In the genomic region with DNA sequence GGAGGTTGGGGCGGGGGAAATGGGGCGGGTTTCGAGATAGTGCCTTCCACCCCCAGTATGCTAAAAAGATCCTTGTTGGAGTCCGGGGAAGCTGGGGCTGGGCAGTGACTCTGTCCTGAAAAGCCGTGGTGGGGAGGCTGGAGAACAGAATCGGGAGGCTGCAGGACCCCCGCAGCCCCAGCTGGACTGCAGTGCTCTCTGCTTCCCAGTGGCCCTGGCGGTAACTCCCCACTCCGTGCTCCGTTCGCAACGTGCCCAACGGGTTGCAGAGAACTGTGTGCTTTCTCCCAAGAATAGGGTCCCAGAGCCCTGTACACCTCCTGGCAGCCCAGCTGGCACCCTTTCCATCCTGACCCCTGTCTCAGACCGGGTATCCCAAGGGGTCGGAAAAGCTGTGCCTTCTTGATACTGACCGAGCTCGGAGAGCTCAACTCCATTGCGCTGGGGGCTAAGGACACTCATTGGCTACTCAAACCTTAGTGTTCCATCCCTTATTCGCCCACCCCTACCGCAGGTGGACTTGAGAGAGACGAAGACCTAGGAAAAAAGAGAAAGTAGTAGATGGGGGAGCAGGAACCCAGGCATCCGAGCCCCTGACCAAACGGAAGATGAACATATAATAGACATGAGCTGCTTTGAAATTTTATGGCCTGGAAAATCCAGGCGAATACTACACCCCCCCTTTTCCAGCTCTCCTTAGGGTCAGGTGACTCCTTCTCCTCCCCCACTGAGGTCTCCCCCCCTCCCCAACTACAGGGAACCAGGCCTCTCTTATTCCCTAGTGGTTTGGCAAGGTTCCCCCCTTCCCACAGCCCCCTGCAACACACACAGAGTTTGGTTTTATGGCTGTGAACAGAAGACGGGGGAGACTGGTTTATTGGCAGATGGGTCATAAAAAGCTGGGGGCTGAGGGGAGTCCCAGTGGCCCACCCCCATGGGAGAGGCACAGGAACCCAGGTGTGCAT, we compare ENCODE assay signal across 8 cellular contexts. TPM values are rescaled to one million over a fixed set of nuclear protein-coding genes. Genes with fewer than 3 reads are reported as not detected.
A peak's percentile ranks its signal among the peaks of the same experiment; 100 is the strongest.
DNase-seq lines count a peak whose midpoint lies in the region; ATAC-seq and TF ChIP-seq lines count a peak whose summit lies in the region.

No MANE protein-coding gene starts in this region.

- no peak for DNase-seq in AG04450 (ENCODE audit: low read depth, low spot score)
- DNase-seq in HFF-Myc (ENCODE audit: extremely low read depth, low read depth) = no peak
- no peak for DNase-seq in activated naive CD8-positive, alpha-beta T cell treated with anti-CD3 and anti-CD28 coated beads for 36 hours
- DNase-seq in islet precursor cell = peak; percentile 59
- DNase-seq in stimulated activated naive CD8-positive, alpha-beta T cell treated with anti-CD3 and anti-CD28 coated beads, Interleukin-15, amount 100 ng/mL, for 72 hours = no peak
- no peak for DNase-seq in NCI-H1694 (lab: John Stamatoyannopoulos, UW)
- no peak for DNase-seq in stimulated activated CD4-positive, alpha-beta T cell treated with anti-CD3 and anti-CD28 coated beads, Interleukin-2, amount 100 ng/mL, for 24 hours
- no peak for DNase-seq in NAMALWA (ENCODE audit: low spot score)

- CTCF ChIA-PET in AG04450 (lab: Charles Lee) = interaction anchor here (0.5 to 1.7 kb wide), 4 partner anchors 20 to 286 kb away, joined by 3 to 6 read pairs (median 4); a partner anchor contains a TSS

- H3K27ac ChIP-seq in AG04450 (ENCODE audit: low read depth, low read length) = no peak overlapping the region

- POLR2A ChIA-PET in AG04450 (lab: Yijun Ruan, JAX) = interaction anchor here (0.6 to 1.5 kb wide), 6 partner anchors 15 to 299 kb away, joined by 3 to 9 read pairs (median 3); a partner anchor contains a TSS

- peaks cover 4% of the 10 kb centered on the region for H3K36me3 Mint-ChIP-seq in activated naive CD8-positive, alpha-beta T cell treated with anti-CD3 and anti-CD28 coated beads for 36 hours

- no peaks in the 10 kb centered on the region; the same call in 1 of the 2 replicates for H3K9me3 ChIP-seq in AG04450 (ENCODE audit: control insufficient read depth, insufficient read depth, low read length)

- peak overlapping the region; percentile 69 for H3K27ac Mint-ChIP-seq in activated naive CD8-positive, alpha-beta T cell treated with anti-CD3 and anti-CD28 coated beads for 36 hours
- peak overlapping the region; percentile 59 to 77 for H3K27ac Mint-ChIP-seq in stimulated activated naive CD8-positive, alpha-beta T cell treated with anti-CD3 and anti-CD28 coated beads, Interleukin-15, amount 100 ng/mL, for 72 hours

- no peaks in the 10 kb centered on the region for H3K9me3 Mint-ChIP-seq in activated naive CD8-positive, alpha-beta T cell treated with anti-CD3 and anti-CD28 coated beads for 36 hours
- H3K9me3 Mint-ChIP-seq in stimulated activated naive CD8-positive, alpha-beta T cell treated with anti-CD3 and anti-CD28 coated beads, Interleukin-15, amount 100 ng/mL, for 72 hours = no peaks in the 10 kb centered on the region

- TF ChIP-seq CTCF in AG04450 (IDR thresholded peaks at IDR 0.05; ENCODE audit: low read depth, low read length) = 0 out of 2 replicates have a peak, but pooled peaks have one; percentile 6
- no peak for TF ChIP-seq CTCF in HFF-Myc (IDR thresholded peaks at IDR 0.05; ENCODE audit: low read depth, low read length, missing control alignments)

- no peaks in the 10 kb centered on the region for H3K27me3 ChIP-seq in AG04450 (ENCODE audit: control insufficient read depth, insufficient read depth, low read length)

- peak; percentile 10 for ATAC-seq in stimulated activated naive CD8-positive, alpha-beta T cell treated with anti-CD3 and anti-CD28 coated beads, Interleukin-15, amount 100 ng/mL, for 72 hours

- H3K4me3 Mint-ChIP-seq in activated naive CD8-positive, alpha-beta T cell treated with anti-CD3 and anti-CD28 coated beads for 36 hours = peak overlapping the region; percentile 85
- peak overlapping the region; percentile 86 to 89 for H3K4me3 Mint-ChIP-seq in stimulated activated naive CD8-positive, alpha-beta T cell treated with anti-CD3 and anti-CD28 coated beads, Interleukin-15, amount 100 ng/mL, for 72 hours

- H3K4me3 ChIP-seq in AG04450 (ENCODE audit: low read depth, low read length) (peak overlapping the region; percentile 79), HFF-Myc (replicated peaks; ENCODE audit: low read depth, low read length) (peak overlapping the region; percentile 77)

- peaks cover 34% of the 10 kb centered on the region for H3K4me1 Mint-ChIP-seq in activated naive CD8-positive, alpha-beta T cell treated with anti-CD3 and anti-CD28 coated beads for 36 hours
- peaks cover 47% of the 10 kb centered on the region for H3K4me1 Mint-ChIP-seq in stimulated activated naive CD8-positive, alpha-beta T cell treated with anti-CD3 and anti-CD28 coated beads, Interleukin-15, amount 100 ng/mL, for 72 hours

- no peaks in the 10 kb centered on the region for H3K27me3 Mint-ChIP-seq in activated naive CD8-positive, alpha-beta T cell treated with anti-CD3 and anti-CD28 coated beads for 36 hours
- H3K27me3 Mint-ChIP-seq in stimulated activated naive CD8-positive, alpha-beta T cell treated with anti-CD3 and anti-CD28 coated beads, Interleukin-15, amount 100 ng/mL, for 72 hours = no peaks in the 10 kb centered on the region

RNA-seq across cellular contexts. Expression of a gene that starts 1.3 kb away (rescaled TPM):
- polyA plus RNA-seq in AG04450 (2011; rRNA removed) = 4.2 and 6.7 TPM in 2 replicates
- polyA minus RNA-seq in AG04450 (2011; rRNA and poly(A)+ RNA removed) = 7.5 and 10.6 TPM in 2 replicates
- total RNA-seq in activated naive CD8-positive, alpha-beta T cell treated with anti-CD3 and anti-CD28 coated beads for 36 hours = 10 to 100 TPM; 11.9 to 12.9 TPM

RNA-seq across cellular contexts. Expression of a gene that starts 15.4 kb away (rescaled TPM):
- polyA plus RNA-seq in AG04450 (2011; rRNA removed) = 1,757 and 1,955 TPM in 2 replicates
- polyA minus RNA-seq in AG04450 (2011; rRNA and poly(A)+ RNA removed) = 793 and 860 TPM in 2 replicates
- total RNA-seq in activated naive CD8-positive, alpha-beta T cell treated with anti-CD3 and anti-CD28 coated beads for 36 hours = 100 to 1,000 TPM; 113 to 117 TPM

RNA-seq across cellular contexts. Expression of a gene that starts 24.1 kb away (rescaled TPM):
- 4.9 and 5.2 TPM in 2 replicates for polyA plus RNA-seq in AG04450 (2011; rRNA removed)
- polyA minus RNA-seq in AG04450 (2011; rRNA and poly(A)+ RNA removed) = 4.2 and 7.1 TPM in 2 replicates
- 1 to 10 TPM; 4.2 to 6.7 TPM for total RNA-seq in activated naive CD8-positive, alpha-beta T cell treated with anti-CD3 and anti-CD28 coated beads for 36 hours

RNA-seq across cellular contexts. Expression of a gene that starts 28.4 kb away (rescaled TPM):
- 132 and 155 TPM in 2 replicates for polyA plus RNA-seq in AG04450 (2011; rRNA removed)
- polyA minus RNA-seq in AG04450 (2011; rRNA and poly(A)+ RNA removed) = 58.0 and 72.8 TPM in 2 replicates
- 10 to 100 TPM; 81.9 to 88.4 TPM for total RNA-seq in activated naive CD8-positive, alpha-beta T cell treated with anti-CD3 and anti-CD28 coated beads for 36 hours

RNA-seq across cellular contexts. Expression of a gene that starts 36.5 kb away (rescaled TPM):
- polyA plus RNA-seq in AG04450 (2011; rRNA removed) = 9.1 and 12.2 TPM in 2 replicates
- polyA minus RNA-seq in AG04450 (2011; rRNA and poly(A)+ RNA removed) = 8.0 and 8.8 TPM in 2 replicates
- total RNA-seq in activated naive CD8-positive, alpha-beta T cell treated with anti-CD3 and anti-CD28 coated beads for 36 hours = 1 to 10 TPM; 3.3 to 3.7 TPM
